In the genomic region with DNA sequence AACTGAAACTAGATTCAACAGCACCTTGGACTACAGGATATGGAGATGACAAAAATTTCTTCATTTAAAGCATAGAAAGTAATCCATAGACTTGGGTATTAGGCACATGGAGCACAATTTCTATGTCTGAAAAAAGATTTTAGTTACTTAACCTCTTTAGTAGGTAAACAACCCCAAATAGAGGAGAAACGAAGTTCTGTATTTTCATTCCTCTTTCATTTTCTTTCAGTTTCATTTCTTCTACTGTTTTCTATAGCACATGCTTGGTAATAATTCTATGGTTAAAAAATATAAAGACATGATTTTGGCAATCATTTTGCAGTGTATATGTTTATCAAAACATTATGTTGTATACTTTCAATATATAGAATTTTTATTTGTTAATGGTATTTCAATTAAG, we compare ENCODE assay signal across 10 cellular contexts.
DNase-seq lines count a peak whose midpoint lies in the region; ATAC-seq and TF ChIP-seq lines count a peak whose summit lies in the region.
"Had no signal": no experiment of that assay in that cellular context is flagged by ENCODE, and none has a peak within 500 bp of the region (broad histone marks: within the 10 kb centered on the region; RNA-seq: fewer than 3 reads in every experiment).

No MANE protein-coding gene starts in this region.

- H3K4me2 ChIP-seq in Loucy (ENCODE audit: low read depth, low read length, poor library complexity, severe bottlenecking): peak overlapping the region; percentile 81

- no peaks in the 10 kb centered on the region for H3K79me2 ChIP-seq in Loucy (ENCODE audit: insufficient read depth, low read length)

- no peaks in the 10 kb centered on the region for H3F3A ChIP-seq in Loucy (ENCODE audit: low read depth)

- CTCF ChIA-PET in A673 (lab: Charles Lee): no interaction called here

- peak overlapping the region; percentile 96 for H2AFZ ChIP-seq in Loucy (ENCODE audit: low read length)

- H3K27ac ChIP-seq in upper lobe of left lung: no peak overlapping the region
- H3K27ac ChIP-seq in heart right ventricle: peak overlapping the region in 1 of 10 donors; percentile 86
- no peak overlapping the region for H3K27ac ChIP-seq in A673 (ENCODE audit: low read depth, low read length, poor library complexity, severe bottlenecking)

- H3K9me2 ChIP-seq in Loucy (replicated peaks; ENCODE audit: low read depth, low read length): no peaks in the 10 kb centered on the region

- BruUV-seq in A673 (replicated peaks; lab: Mats Ljungman, UMichigan): no TSS peak

- no peak for TF ChIP-seq EP300 in upper lobe of left lung (IDR thresholded peaks at IDR 0.05)

- H3K4me3 ChIP-seq in Loucy (ENCODE audit: low read length, poor library complexity, severe bottlenecking) (peak overlapping the region; percentile 58), upper lobe of left lung (peak overlapping the region in 2 of 4 donors; percentile 11 to 21), heart right ventricle (peak overlapping the region in 4 of 10 donors; percentile 9 to 35 (median 21)), A673 (ENCODE audit: low read depth, low read length, poor library complexity, severe bottlenecking) (no peak overlapping the region)
- H3K4me3 ChIP-seq: sigmoid colon had no signal

- peak overlapping the region; percentile 68 for H3K9ac ChIP-seq in Loucy (ENCODE audit: low read depth, low read length, poor library complexity, severe bottlenecking)

- peak; percentile 3 for DNase-seq in germinal center (ENCODE audit: low spot score)
- DNase-seq in upper lobe of left lung: no peak
- no peak for DNase-seq in heart right ventricle
- DNase-seq in A673 (ENCODE audit: low spot score): no peak
- no peak for DNase-seq in activated CD8-positive, alpha-beta memory T cell treated with anti-CD3 and anti-CD28 coated beads for 24 hours
- DNase-seq: esophagus squamous epithelium, sigmoid colon had no signal

- TF ChIP-seq POLR2A in GM18505 (IDR thresholded peaks at IDR 0.05; ENCODE audit: borderline replicate concordance, extremely low read depth, insufficient read depth, insufficient read length) (no peak), upper lobe of left lung (IDR thresholded peaks at IDR 0.05) (no peak)

- H3K9me3 ChIP-seq in Loucy (ENCODE audit: insufficient read depth, low read depth, low read length) (peaks cover 3% of the 10 kb centered on the region; the same call in 1 of the 2 replicates), upper lobe of left lung (no peaks in the 10 kb centered on the region), heart right ventricle (peaks cover 0 to 9% (median 0%) of the 10 kb centered on the region in 11 donors), A673 (ENCODE audit: low read depth, low read length, poor library complexity, severe bottlenecking) (no peaks in the 10 kb centered on the region)
- H3K9me3 ChIP-seq: esophagus squamous epithelium, sigmoid colon had no signal

- WGBS in upper lobe of left lung, 2 donors: 15 to 16% methylated on average over 1 of the region's 1 CpG
- 61 to 76% methylated on average over 1 of the region's 1 CpG for WGBS in heart right ventricle, 2 donors

- H3K27me3 ChIP-seq in Loucy (ENCODE audit: insufficient read depth, low read length, poor library complexity, severe bottlenecking) (no peaks in the 10 kb centered on the region), upper lobe of left lung (no peaks in the 10 kb centered on the region), heart right ventricle (no peaks in the 10 kb centered on the region), A673 (replicated peaks; ENCODE audit: insufficient read depth, low read depth, low read length, poor library complexity) (no peaks in the 10 kb centered on the region)
- H3K27me3 ChIP-seq: esophagus squamous epithelium, sigmoid colon had no signal

- TF ChIP-seq CTCF in Loucy (conservative IDR thresholded peaks at IDR 0.05; ENCODE audit: low read length) (no peak), upper lobe of left lung (IDR thresholded peaks at IDR 0.05) (no peak), heart right ventricle (IDR thresholded peaks at IDR 0.05) (no peak), A673 (conservative IDR thresholded peaks at IDR 0.05; ENCODE audit: low read depth, low read length) (no peak)

- ATAC-seq in GM18505 (IDR thresholded peaks at IDR 0.05; ENCODE audit: unreplicated experiment) (peak; percentile 55), GM21723 (IDR thresholded peaks at IDR 0.05; ENCODE audit: unreplicated experiment) (peak; percentile 70), upper lobe of left lung (ENCODE audit: low FRiP score in 2 of 2) (no peak), heart right ventricle (no peak)

- intact Hi-C loops in heart right ventricle (cut with DNase I): no loop called here
- intact Hi-C loops in A673 (cut with micrococcal nuclease; ENCODE audit: unreplicated experiment): no loop called here

- H3K4me1 ChIP-seq in Loucy (ENCODE audit: insufficient read depth, low read length, poor library complexity, severe bottlenecking) (peaks cover 13% of the 10 kb centered on the region), upper lobe of left lung (peaks cover 0 to 3% (median 0%) of the 10 kb centered on the region in 4 donors), heart right ventricle (peaks cover 0 to 18% (median 0%) of the 10 kb centered on the region in 9 donors), A673 (ENCODE audit: insufficient read depth, low read length, poor library complexity, severe bottlenecking) (no peaks in the 10 kb centered on the region)
- H3K4me1 ChIP-seq: sigmoid colon had no signal

- POLR2A ChIA-PET in A673 (lab: Charles Lee; ENCODE audit: low non-redundant PET): no interaction called here

- no peaks in the 10 kb centered on the region for H4K20me1 ChIP-seq in Loucy (ENCODE audit: insufficient read depth, low read length, poor library complexity, severe bottlenecking)

- H3K36me3 ChIP-seq in Loucy (ENCODE audit: insufficient read depth, low read length) (no peaks in the 10 kb centered on the region), upper lobe of left lung (no peaks in the 10 kb centered on the region), heart right ventricle (no peaks in the 10 kb centered on the region), A673 (ENCODE audit: insufficient read depth, low read length, poor library complexity, severe bottlenecking) (no peaks in the 10 kb centered on the region)
- H3K36me3 ChIP-seq: esophagus squamous epithelium, sigmoid colon had no signal

Comparison
In these comparisons a context has a peak if more than half of its experiments do, and no peak if none do; other contexts are left out.
1. ATAC-seq: peak in GM18505 (single experiment) and GM21723 (single experiment); none in upper lobe of left lung (0 of 2) and heart right ventricle (0 of 8).